8 cellular contexts compared by ENCODE assay signal in the genomic region with DNA sequence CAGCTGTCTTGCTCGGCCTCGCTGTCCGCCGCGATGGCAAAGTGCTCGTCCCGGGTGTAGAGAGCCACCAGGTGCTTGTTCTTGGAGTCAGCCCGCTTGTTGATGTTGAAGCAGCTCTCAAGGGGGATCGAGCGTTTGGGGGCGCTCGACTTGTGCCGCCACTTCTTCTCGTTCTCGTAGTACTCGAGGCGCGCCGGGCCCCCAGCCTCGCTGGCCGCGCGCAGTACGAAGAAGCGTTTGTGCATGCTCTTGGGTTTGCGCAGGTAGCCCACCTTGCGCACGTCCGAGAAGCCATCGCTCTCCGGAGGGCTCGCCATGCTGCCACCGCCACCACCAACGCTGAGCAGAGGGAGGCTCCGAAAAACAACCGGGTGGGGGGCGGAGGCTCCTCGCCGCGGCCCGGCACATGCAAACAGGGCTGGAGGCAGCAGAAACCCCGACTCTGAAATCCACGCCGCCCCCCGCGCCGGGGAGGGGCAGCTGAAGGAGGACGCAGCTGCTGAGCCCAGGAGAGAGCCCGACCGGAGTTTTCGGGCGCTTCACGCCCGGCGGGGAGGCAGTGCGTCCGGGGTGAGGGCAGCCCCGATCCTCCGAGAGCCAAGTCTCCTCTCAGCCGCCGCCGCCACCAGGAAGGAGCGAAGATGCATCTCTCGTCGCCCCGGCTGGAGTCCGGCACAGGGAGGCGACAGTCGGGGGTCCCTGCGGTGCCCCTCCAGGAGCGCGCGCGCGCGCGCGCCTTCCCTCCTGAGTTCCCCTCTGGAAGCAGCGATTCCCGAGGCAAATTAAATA. TPM values are rescaled to one million over a fixed set of nuclear protein-coding genes. Genes with fewer than 3 reads are reported as not detected.
DNase-seq lines count a peak whose midpoint lies in the region; ATAC-seq and TF ChIP-seq lines count a peak whose summit lies in the region.

No MANE protein-coding gene starts in this region.

- H3F3A ChIP-seq in OCI-LY1 (ENCODE audit: insufficient read depth, low read length): no peaks in the 10 kb centered on the region

- H3K27me3 ChIP-seq in OCI-LY1 (ENCODE audit: insufficient read depth, low read length) (no peaks in the 10 kb centered on the region), adrenal gland (no peaks in the 10 kb centered on the region), right atrium auricular region (no peaks in the 10 kb centered on the region), rectal smooth muscle tissue (ENCODE audit: control insufficient read depth, insufficient read depth, low read length) (no peaks in the 10 kb centered on the region)

- 0 to 4% (median 3%) methylated on average over 14 to 80 of the region's 80 CpGs for WGBS in adrenal gland, 4 donors

- H3K27ac ChIP-seq in OCI-LY1 (ENCODE audit: low read depth, low read length, poor library complexity, severe bottlenecking) (peak overlapping the region; percentile 85), adrenal gland (peak overlapping the region; percentile 3 to 94 (median 89)), right atrium auricular region (peak overlapping the region; percentile 90 to 92), rectal smooth muscle tissue (ENCODE audit: low read depth, low read length) (peak overlapping the region; percentile 94)

- TF ChIP-seq POLR2A in adrenal gland (IDR thresholded peaks at IDR 0.05): no peak

- H3K9me3 ChIP-seq in OCI-LY1 (ENCODE audit: low read length) (no peaks in the 10 kb centered on the region), adrenal gland (replicated peaks in 1 of 3) (no peaks in the 10 kb centered on the region), right atrium auricular region (no peaks in the 10 kb centered on the region)

- TF ChIP-seq CTCF in GM12873 (IDR thresholded peaks at IDR 0.05; ENCODE audit: insufficient read depth, low read depth, low read length, missing control alignments) (peak; percentile 31), OCI-LY1 (IDR thresholded peaks at IDR 0.05; ENCODE audit: low read length) (peak; percentile 65), adrenal gland (IDR thresholded peaks at IDR 0.05) (no peak), right atrium auricular region (IDR thresholded peaks at IDR 0.05) (peak in 1 of 2 donors; percentile 39)

- no peaks in the 10 kb centered on the region for H3K9me2 ChIP-seq in OCI-LY1 (ENCODE audit: low read depth, low read length)

- H3K36me3 ChIP-seq in OCI-LY1 (ENCODE audit: insufficient read depth, low read length): no peaks in the 10 kb centered on the region
- no peaks in the 10 kb centered on the region for H3K36me3 ChIP-seq in adrenal gland (replicated peaks in 1 of 2)
- no peaks in the 10 kb centered on the region for H3K36me3 ChIP-seq in right atrium auricular region
- no peaks in the 10 kb centered on the region for H3K36me3 ChIP-seq in rectal smooth muscle tissue (ENCODE audit: control insufficient read depth, insufficient read depth, low read length)

- intact Hi-C loops in adrenal gland (cut with DNase I): loop anchor here (5.0 to 10.0 kb wide), 6 partner anchors 134 to 906 kb away; no protein-coding TSS in a partner anchor

- H3K79me2 ChIP-seq in OCI-LY1 (ENCODE audit: insufficient read depth, low read length): no peaks in the 10 kb centered on the region

- H3K9ac ChIP-seq in OCI-LY1 (ENCODE audit: low read length) (peak overlapping the region; percentile 79), rectal smooth muscle tissue (ENCODE audit: low read length) (peak overlapping the region; percentile 42)

- H4K20me1 ChIP-seq in OCI-LY1 (ENCODE audit: insufficient read depth, low read length): no peaks in the 10 kb centered on the region

- H2AFZ ChIP-seq in OCI-LY1 (ENCODE audit: low read length): no peak overlapping the region

- peak overlapping the region; percentile 79 for H3K4me3 ChIP-seq in OCI-LY1 (ENCODE audit: low read depth, low read length, poor library complexity, severe bottlenecking)
- peak overlapping the region; percentile 63 to 86 (median 80) for H3K4me3 ChIP-seq in adrenal gland
- H3K4me3 ChIP-seq in right atrium auricular region: peak overlapping the region; percentile 80
- peak overlapping the region; percentile 84 for H3K4me3 ChIP-seq in rectal smooth muscle tissue (ENCODE audit: low read length)

- peaks cover 70% of the 10 kb centered on the region for H3K4me1 ChIP-seq in OCI-LY1 (ENCODE audit: insufficient read depth, low read length, severe bottlenecking)
- H3K4me1 ChIP-seq in adrenal gland (replicated peaks in 1 of 2): peaks cover 38 to 43% of the 10 kb centered on the region in 2 donors
- peaks cover 0 to 61% of the 10 kb centered on the region in 2 donors for H3K4me1 ChIP-seq in right atrium auricular region
- peaks cover 14% of the 10 kb centered on the region for H3K4me1 ChIP-seq in rectal smooth muscle tissue (ENCODE audit: control insufficient read depth, insufficient read depth, low read length)

- ATAC-seq in HG02623 (IDR thresholded peaks at IDR 0.05; ENCODE audit: unreplicated experiment): peak; percentile 18
- no peak for ATAC-seq in GM18870 (IDR thresholded peaks at IDR 0.05; ENCODE audit: unreplicated experiment)

- peak overlapping the region; percentile 81 for H3K4me2 ChIP-seq in OCI-LY1 (ENCODE audit: low read length)

- DNase-seq in adrenal gland (peak; percentile 42 to 70 (median 57)), right atrium auricular region (ENCODE audit: low spot score) (no peak), NCI-H2081 (lab: John Stamatoyannopoulos, UW) (no peak)

RNA-seq across cellular contexts. Expression of a gene that starts 1.0 kb away (rescaled TPM):
- total RNA-seq in adrenal gland (10 to 100 TPM; 15.5 to 55.7 (median 40.9) TPM), right atrium auricular region (10 to 100 TPM; 14.6 to 15.8 TPM)
- 10 to 100 TPM in 2 of 3 donors, 1 to 10 TPM in 1; 10.0 to 14.5 (median 14.3) TPM for polyA plus RNA-seq in adrenal gland

RNA-seq across cellular contexts. Expression of a gene that starts 37.2 kb away (rescaled TPM):
- total RNA-seq in adrenal gland (10 to 100 TPM in 7 of 8 donors, 1 to 10 TPM in 1; 6.0 to 42.0 (median 27.6) TPM), right atrium auricular region (10 to 100 TPM; 12.3 to 16.1 TPM)
- 10 to 100 TPM in 1 of 3 donors, 1 to 10 TPM in 2; 3.9 to 28.7 (median 4.8) TPM for polyA plus RNA-seq in adrenal gland

Comparison
In these comparisons a context has a peak if more than half of its experiments do, and no peak if none do; other contexts are left out.
1. CTCF ChIP-seq: peak in GM12873 (single experiment) and OCI-LY1 (single experiment); none in adrenal gland (0 of 6).
2. DNase-seq: peak in adrenal gland (7 of 7); none in right atrium auricular region (single experiment) and NCI-H2081 (0 of 2).
3. Peak in every context shown above with its lines, with median percentiles within 50 percentile points of each other: H3K27ac ChIP-seq and H3K4me3 ChIP-seq.